ENCODE assay signal across 22 cellular contexts in the genomic region with DNA sequence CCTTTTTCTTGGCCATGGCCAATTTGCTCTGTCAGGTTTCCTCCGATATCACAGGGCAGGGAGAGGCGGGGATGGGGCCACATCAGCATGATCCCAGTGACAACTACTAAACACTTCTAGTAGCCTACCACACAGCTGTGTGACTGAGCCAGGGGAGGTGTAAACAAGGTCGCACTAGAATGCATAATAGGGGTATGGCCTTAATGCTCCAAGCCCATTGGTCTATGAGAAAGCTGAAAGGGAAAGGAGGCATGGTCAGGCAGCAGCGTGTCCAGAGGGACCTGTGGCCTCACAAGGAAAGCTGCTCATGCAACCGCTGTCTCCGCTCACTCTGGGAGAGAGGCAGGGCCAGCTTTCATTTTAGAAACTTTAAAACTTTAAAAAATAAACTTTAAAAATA. TPM values are rescaled to one million over a fixed set of nuclear protein-coding genes. Genes with fewer than 3 reads are reported as not detected.
DNase-seq lines count a peak whose midpoint lies in the region; ATAC-seq, FAIRE-seq and TF ChIP-seq lines count a peak whose summit lies in the region.
"Had no signal": no experiment of that assay in that cellular context is flagged by ENCODE, and none has a peak within 500 bp of the region (broad histone marks: within the 10 kb centered on the region; RNA-seq: fewer than 3 reads in every experiment).

No MANE protein-coding gene starts in this region.

- no peaks in the 10 kb centered on the region for H3K27me3 ChIP-seq in IMR-90 (ENCODE audit: control insufficient read depth, insufficient read depth, low read length)
- H3K27me3 ChIP-seq in K562 (ENCODE audit: control insufficient read depth in 2 of 2, insufficient read depth in 2 of 2, low read length in 2 of 2), result no peaks in the 10 kb centered on the region
- no peaks in the 10 kb centered on the region for H3K27me3 ChIP-seq in neuronal stem cell (ENCODE audit: control insufficient read depth in 3 of 3, insufficient read depth in 3 of 3, low read depth in 1 of 3, low read length in 3 of 3)
- H3K27me3 ChIP-seq in lower lobe of right lung (ENCODE audit: low read depth), result no peaks in the 10 kb centered on the region
- H3K27me3 ChIP-seq: BLaER1 had no signal

- no peaks in the 10 kb centered on the region for H3K79me2 ChIP-seq in K562 (ENCODE audit: control insufficient read depth, insufficient read depth, low read length)

- ATAC-seq in IMR-90 (ENCODE audit: low read depth), result no peak
- peak; percentile 54 for ATAC-seq in K562
- no peak for ATAC-seq in lower lobe of right lung
- no peak for ATAC-seq in HG02798 (IDR thresholded peaks at IDR 0.05; ENCODE audit: poor library complexity, unreplicated experiment)
- ATAC-seq: CD8-positive, alpha-beta T cell; HCT116 had no signal

- no peak for TF ChIP-seq EP300 in K562 (IDR thresholded peaks at IDR 0.05; ENCODE audit: low read length)

- H4K20me1 ChIP-seq in IMR-90 (ENCODE audit: insufficient read depth, low read length) (no peaks in the 10 kb centered on the region), K562 (replicated peaks; ENCODE audit: control insufficient read depth, insufficient read depth, low read length) (no peaks in the 10 kb centered on the region)
- H4K20me1 ChIP-seq: BLaER1 had no signal

- TF ChIP-seq RAD21 in IMR-90 (IDR thresholded peaks at IDR 0.05; ENCODE audit: low read length), result no peak
- TF ChIP-seq RAD21 in K562 (CRISPR knock-in tag; conservative IDR thresholded peaks at IDR 0.05 in 1 of 2, IDR thresholded peaks at IDR 0.05 in 1 of 2), result no peak

- H3K4me3 ChIP-seq in IMR-90 (ENCODE audit: insufficient read depth, low read depth, low read length), result no peak overlapping the region
- no peak overlapping the region for H3K4me3 ChIP-seq in K562
- H3K4me3 ChIP-seq in neuronal stem cell (ENCODE audit: low read length in 2 of 2), result no peak overlapping the region
- H3K4me3 ChIP-seq in lower lobe of right lung, result no peak overlapping the region
- H3K4me3 ChIP-seq: BLaER1 had no signal

- BruUV-seq in IMR-90 (replicated peaks; lab: Mats Ljungman, UMichigan) (no TSS peak), K562 (replicated peaks; lab: Mats Ljungman, UMichigan) (no TSS peak)

- FAIRE-seq in K562 (lab: Jason Lieb, UNC), result no peak
- FAIRE-seq: A204.1, G401.6, GM12892, H1 had no signal

- H3K4ac ChIP-seq in IMR-90 (ENCODE audit: low read depth, low read length), result no peak overlapping the region
- no peak overlapping the region for H3K4ac ChIP-seq in neuronal stem cell (ENCODE audit: low read length)

- H4K8ac ChIP-seq in IMR-90 (ENCODE audit: low read depth in 2 of 2, low read length in 2 of 2) (no peak overlapping the region), neuronal stem cell (ENCODE audit: low read depth, low read length) (no peak overlapping the region)

- no peak overlapping the region for H2BK120ac ChIP-seq in IMR-90 (ENCODE audit: low read depth, low read length)
- no peak overlapping the region for H2BK120ac ChIP-seq in neuronal stem cell (ENCODE audit: low read depth, low read length)

- CTCF ChIA-PET in IMR-90 (lab: Yijun Ruan, JAX), result interaction anchor here (1.4 to 1.7 kb wide), 2 partner anchors 9 to 19 kb away, joined by 3 to 5 read pairs; no protein-coding TSS in a partner anchor
- CTCF ChIA-PET in K562 (lab: Yijun Ruan, JAX; ENCODE audit: low intra/inter-chr PET ratio), result no interaction called here

- no peak overlapping the region for H3K23ac ChIP-seq in IMR-90 (ENCODE audit: low read depth, low read length)
- H3K23ac ChIP-seq in neuronal stem cell (ENCODE audit: low read depth, low read length, poor library complexity), result no peak overlapping the region

- H2BK5ac ChIP-seq in IMR-90 (ENCODE audit: low read depth, low read length, poor library complexity, severe bottlenecking), result no peak overlapping the region
- H2BK5ac ChIP-seq in neuronal stem cell (ENCODE audit: low read length), result no peak overlapping the region

- H3K56ac ChIP-seq in IMR-90 (ENCODE audit: extremely low read depth, insufficient read depth, low read length), result no peak overlapping the region

- H2AK5ac ChIP-seq in IMR-90 (ENCODE audit: low read depth, low read length) (no peak overlapping the region), neuronal stem cell (ENCODE audit: low read depth, low read length) (peak overlapping the region; percentile 28)

- H3K79me1 ChIP-seq in IMR-90 (ENCODE audit: low read depth in 1 of 2, low read length in 2 of 2), result no peaks in the 10 kb centered on the region
- H3K79me1 ChIP-seq in neuronal stem cell (ENCODE audit: low read depth, low read length), result no peaks in the 10 kb centered on the region

- H4K5ac ChIP-seq in IMR-90 (ENCODE audit: low read depth, low read length), result no peak overlapping the region

- no CpG with 5 or more reads among the region's 6 CpGs for WGBS in IMR-90 (ENCODE audit: extremely low coverage in 2 of 2, insufficient read length in 1 of 2), 2 experiments
- 73% methylated on average over 5 of the region's 6 CpGs for WGBS in K562 (ENCODE audit: insufficient coverage, low coverage, missing lambda C conversion rate)
- WGBS in neuronal stem cell (ENCODE audit: extremely low coverage in 2 of 2, insufficient read length in 2 of 2, insufficient replicate concordance in 1 of 2), 2 donors, result no CpG with 5 or more reads among the region's 6 CpGs

- no peaks in the 10 kb centered on the region for H3K9me3 ChIP-seq in IMR-90 (ENCODE audit: control insufficient read depth, insufficient read depth, low read length)
- no peaks in the 10 kb centered on the region for H3K9me3 ChIP-seq in K562 (replicated peaks; ENCODE audit: control insufficient read depth, insufficient read depth, low read depth, low read length)
- H3K9me3 ChIP-seq in neuronal stem cell (replicated peaks in 1 of 2; ENCODE audit: control insufficient read depth in 2 of 2, insufficient read depth in 1 of 2, low read depth in 1 of 2, low read length in 2 of 2), result no peaks in the 10 kb centered on the region
- H3K9me3 ChIP-seq in lower lobe of right lung, result no peaks in the 10 kb centered on the region
- H3K9me3 ChIP-seq: BLaER1, Caco-2 had no signal

- H3K9me1 ChIP-seq in IMR-90 (ENCODE audit: insufficient read depth, low read length) (no peaks in the 10 kb centered on the region), K562 (ENCODE audit: control insufficient read depth, insufficient read depth, low read length) (no peaks in the 10 kb centered on the region)

- TF ChIP-seq POLR2A in IMR-90 (IDR thresholded peaks at IDR 0.05; ENCODE audit: low read depth, low read length) (no peak), K562 (conservative IDR thresholded peaks at IDR 0.05) (no peak)

- no peak overlapping the region for H3K18ac ChIP-seq in IMR-90 (ENCODE audit: low read depth, low read length)
- no peak overlapping the region for H3K18ac ChIP-seq in neuronal stem cell (ENCODE audit: low read length)

- no peak overlapping the region for H3K4me2 ChIP-seq in IMR-90 (ENCODE audit: low read depth, low read length)
- H3K4me2 ChIP-seq in K562 (ENCODE audit: insufficient read depth, low read length), result no peak overlapping the region
- H3K4me2 ChIP-seq in neuronal stem cell (ENCODE audit: insufficient read depth, low read length, poor library complexity, severe bottlenecking), result no peak overlapping the region
- H3K4me2 ChIP-seq: BLaER1 had no signal

- H3K9ac ChIP-seq in IMR-90 (ENCODE audit: low read depth, low read length), result no peak overlapping the region
- H3K9ac ChIP-seq in K562 (ENCODE audit: insufficient read depth in 1 of 2, low read depth in 2 of 2, low read length in 2 of 2), result peak overlapping the region in 1 of 2 experiments; percentile 64; a peak in 1 of 4 replicates
- H3K9ac ChIP-seq in neuronal stem cell (ENCODE audit: low read depth, low read length, poor library complexity), result no peak overlapping the region
- H3K9ac ChIP-seq: BLaER1 had no signal

- H3K14ac ChIP-seq in IMR-90 (replicated peaks; ENCODE audit: low read depth, low read length), result no peak overlapping the region
- no peak overlapping the region for H3K14ac ChIP-seq in neuronal stem cell (ENCODE audit: low read length)

- H2BK15ac ChIP-seq in IMR-90 (ENCODE audit: low read depth, low read length), result no peak overlapping the region
- H2BK15ac ChIP-seq in neuronal stem cell (ENCODE audit: low read length), result no peak overlapping the region

- H3K36me3 ChIP-seq in IMR-90 (ENCODE audit: control insufficient read depth, insufficient read depth, low read length) (no peaks in the 10 kb centered on the region), K562 (ENCODE audit: control insufficient read depth, insufficient read depth, low read length) (peaks cover 7% of the 10 kb centered on the region; the same call in 1 of the 3 replicates), neuronal stem cell (replicated peaks in 1 of 2; ENCODE audit: control insufficient read depth in 2 of 2, insufficient read depth in 2 of 2, low read length in 2 of 2) (peaks cover 0 to 1% of the 10 kb centered on the region in 2 donors), lower lobe of right lung (peaks cover 3% of the 10 kb centered on the region)

- TF ChIP-seq CTCF in IMR-90 (conservative IDR thresholded peaks at IDR 0.05; ENCODE audit: low read depth, low read length), result no peak
- no peak for TF ChIP-seq CTCF in K562 (IDR thresholded peaks at IDR 0.05 in 2 of 3, conservative IDR thresholded peaks at IDR 0.05 in 1 of 3; ENCODE audit: insufficient read depth in 2 of 3, low read depth in 1 of 3, low read length in 3 of 3)
- TF ChIP-seq CTCF in lower lobe of right lung (IDR thresholded peaks at IDR 0.05), result no peak

- H4K91ac ChIP-seq in IMR-90 (ENCODE audit: insufficient read depth, low read depth, low read length), result no peak overlapping the region
- no peak overlapping the region for H4K91ac ChIP-seq in neuronal stem cell (ENCODE audit: low read depth, low read length, poor library complexity)

- in situ Hi-C loops in IMR-90 (cut with MboI; ENCODE audit: low sequenced_read_pairs), result no loop called here
- in situ Hi-C loops in K562 (cut with MboI), result no loop called here

- dilution Hi-C loops in IMR-90 (cut with HindIII; ENCODE audit: low sequenced_read_pairs, unreplicated experiment), result no loop called here

- intact Hi-C loops in IMR-90 (cut with micrococcal nuclease), result no loop called here
- intact Hi-C loops in K562 (cut with micrococcal nuclease), result no loop called here
- intact Hi-C loops in lower lobe of right lung (cut with DNase I), result no loop called here

- H3K27ac ChIP-seq in IMR-90 (ENCODE audit: insufficient read depth, low read length), result no peak overlapping the region
- no peak overlapping the region for H3K27ac ChIP-seq in K562 (ENCODE audit: extremely low read depth, low read depth, low read length)
- no peak overlapping the region for H3K27ac ChIP-seq in neuronal stem cell (replicated peaks; ENCODE audit: low read length)
- H3K27ac ChIP-seq in lower lobe of right lung, result no peak overlapping the region
- H3K27ac ChIP-seq: 22Rv1, BLaER1, C4-2B had no signal

- H3K4me1 ChIP-seq in IMR-90 (ENCODE audit: control insufficient read depth, insufficient read depth, low read length), result no peaks in the 10 kb centered on the region
- peaks cover 0 to 5% of the 10 kb centered on the region in 2 experiments; a peak in 1 of 5 replicates for H3K4me1 ChIP-seq in K562 (replicated peaks in 1 of 2; ENCODE audit: control insufficient read depth in 2 of 2, insufficient read depth in 2 of 2, low read length in 2 of 2)
- no peaks in the 10 kb centered on the region for H3K4me1 ChIP-seq in neuronal stem cell (ENCODE audit: control insufficient read depth in 2 of 2, insufficient read depth in 1 of 2, low read depth in 1 of 2, low read length in 2 of 2)
- H3K4me1 ChIP-seq in lower lobe of right lung, result no peaks in the 10 kb centered on the region
- H3K4me1 ChIP-seq: BLaER1, Caco-2 had no signal

- H2AFZ ChIP-seq in IMR-90 (replicated peaks; ENCODE audit: low read length, poor library complexity), result peak overlapping the region; percentile 51
- H2AFZ ChIP-seq in K562 (ENCODE audit: low read depth, low read length), result no peak overlapping the region
- H2AFZ ChIP-seq in neuronal stem cell (ENCODE audit: low read length), result no peak overlapping the region

- H2AK9ac ChIP-seq in IMR-90 (replicated peaks; ENCODE audit: low read depth, low read length, poor library complexity), result no peak overlapping the region

- no peak overlapping the region for H2BK20ac ChIP-seq in IMR-90 (ENCODE audit: low read depth, low read length)

- DNase-seq in NCI-H82 (lab: John Stamatoyannopoulos, UW) (peak; percentile 11), NCI-H82 treated with DMSO at 0.1 percent for 48 hours (lab: John Stamatoyannopoulos, UW; ENCODE audit: unreplicated experiment) (no peak), IMR-90 (no peak), K562 (ENCODE audit: extremely low read depth in 1 of 4, low spot score in 3 of 4) (no peak), neuronal stem cell (ENCODE audit: low spot score) (no peak), NCI-H774 (lab: John Stamatoyannopoulos, UW) (no peak), lower lobe of right lung (no peak)
- DNase-seq: Caco-2; CD4-positive, CD25-positive, alpha-beta regulatory T cell; CD8-positive, alpha-beta T cell; DMS153; DND-41; H7 had no signal

- H2BK12ac ChIP-seq in neuronal stem cell (ENCODE audit: low read length), result no peak overlapping the region

- POLR2A ChIA-PET in IMR-90 (lab: Charles Lee; ENCODE audit: unreplicated experiment) (no interaction called here), K562 (lab: Yijun Ruan, JAX) (interaction anchor here (1.5 to 1.8 kb wide), 3 partner anchors 9 to 27 kb away, joined by 4 to 10 read pairs (median 4); partner anchors contain the start of gene ACTR6)

RNA-seq across cellular contexts. Expression of gene ACTR6, which starts 27.5 kb away (rescaled TPM):
- 10.2 and 20.6 TPM in 2 replicates for total RNA-seq in IMR-90 (2012; rRNA removed)
- 9.7 and 14.5 TPM in 2 replicates for polyA plus RNA-seq in IMR-90 (2012; rRNA removed)
- polyA plus RNA-seq in IMR-90 (2012; cell fraction: cytosol; rRNA removed), result 0.64 and 0.84 TPM in 2 replicates
- 0.22 and 5.4 TPM in 2 replicates for polyA plus RNA-seq in IMR-90 (2012; cell fraction: nucleus; rRNA removed; ENCODE audit: low replicate concordance)
- total RNA-seq in K562 (2011; cell fraction: chromatin; rRNA removed; ENCODE audit: low replicate concordance), result 25.4 and 61.1 TPM in 2 replicates
- 26.3 and 29.0 TPM in 2 replicates for total RNA-seq in K562 (2011; cell fraction: nucleolus; rRNA removed)
- 24.4 and 24.9 TPM in 2 replicates for total RNA-seq in K562 (2011; cell fraction: nucleoplasm; rRNA removed)
- 25.7 and 26.1 TPM in 2 replicates for total RNA-seq in K562 (2014; rRNA removed)
- total RNA-seq in K562 (2014; rRNA removed; fragmentation: Illumina TruSeq; extraction: Trizol), result 88.6 and 117 TPM in 2 replicates
- 42.9 and 49.0 TPM in 2 replicates for total RNA-seq in K562 (2015; rRNA removed; fragmentation: Illumina TruSeq; extraction: Trizol)
- 67.4 and 74.5 TPM in 2 replicates for total RNA-seq in K562 (2021)
- polyA plus RNA-seq in K562 (2011; rRNA removed), result 87.2 and 102 TPM in 2 replicates
- polyA plus RNA-seq in K562 (2011; cell fraction: cytosol; rRNA removed), result 7.8 and 25.0 TPM in 2 replicates
- polyA plus RNA-seq in K562 (2011; cell fraction: nucleus; rRNA removed), result 13.6 and 23.1 TPM in 2 replicates
- polyA plus RNA-seq in K562 (2012), result 34.7 and 41.8 TPM in 2 replicates
- 58.4 and 70.9 TPM in 2 replicates for polyA plus RNA-seq in K562 (2014; fragmentation: Illumina TruSeq; extraction: Trizol)
- 100 to 1,000 TPM in 1 of 2 experiments, 10 to 100 TPM in 1; 99.8 to 109 TPM for polyA plus RNA-seq in K562 (2014; fragmentation: Nextera tagmentation; extraction: Ambion mirVana)
- 42.9 and 44.9 TPM in 2 replicates for polyA plus RNA-seq in K562 (2014; rRNA removed)
- polyA minus RNA-seq in K562 (2011; rRNA and poly(A)+ RNA removed), result 32.8 and 37.7 TPM in 2 replicates
- polyA minus RNA-seq in K562 (2011; cell fraction: cytosol; rRNA and poly(A)+ RNA removed), result 11.6 and 13.6 TPM in 2 replicates
- 12.9 and 33.0 TPM in 2 replicates for polyA minus RNA-seq in K562 (2011; cell fraction: nucleus; rRNA and poly(A)+ RNA removed)
- polyA plus RNA-seq in neuronal stem cell (2013, experiment 1 of 2), result 26.4 TPM
- polyA plus RNA-seq in neuronal stem cell (2013, experiment 2 of 2), result 28.1 TPM
- 23.8 TPM for total RNA-seq in lower lobe of right lung

RNA-seq across cellular contexts. Expression of gene BLTP3B, which starts 30.4 kb away (rescaled TPM):
- total RNA-seq in IMR-90 (2012; rRNA removed) (38.7 and 44.7 TPM in 2 replicates), K562 (2014; rRNA removed) (14.8 and 15.5 TPM in 2 replicates), K562 (2014; rRNA removed; fragmentation: Illumina TruSeq; extraction: Trizol) (25.5 and 25.6 TPM in 2 replicates), K562 (2015; rRNA removed; fragmentation: Illumina TruSeq; extraction: Trizol) (24.7 and 27.4 TPM in 2 replicates), K562 (2021) (17.9 and 19.7 TPM in 2 replicates), lower lobe of right lung (24.2 TPM)
- polyA plus RNA-seq in IMR-90 (2012; rRNA removed) (8.9 and 10.6 TPM in 2 replicates), K562 (2011; rRNA removed) (15.0 and 20.1 TPM in 2 replicates), K562 (2014; fragmentation: Illumina TruSeq; extraction: Trizol) (15.6 and 20.5 TPM in 2 replicates), K562 (2014; fragmentation: Nextera tagmentation; extraction: Ambion mirVana) (1 to 10 TPM; 3.9 to 5.0 TPM), K562 (2014; rRNA removed) (10.8 TPM in 2 replicates)
- polyA plus RNA-seq in IMR-90 (2012; cell fraction: cytosol; rRNA removed), result 1.4 and 1.6 TPM in 2 replicates
- polyA plus RNA-seq in IMR-90 (2012; cell fraction: nucleus; rRNA removed; ENCODE audit: low replicate concordance), result 0.51 and 4.5 TPM in 2 replicates
- total RNA-seq in K562 (2011; cell fraction: chromatin; rRNA removed; ENCODE audit: low replicate concordance), result 13.0 and 38.9 TPM in 2 replicates
- 6.5 and 7.5 TPM in 2 replicates for total RNA-seq in K562 (2011; cell fraction: nucleolus; rRNA removed)
- 14.2 and 20.6 TPM in 2 replicates for total RNA-seq in K562 (2011; cell fraction: nucleoplasm; rRNA removed)
- polyA plus RNA-seq in K562 (2011; cell fraction: cytosol; rRNA removed), result 5.0 and 7.5 TPM in 2 replicates
- polyA plus RNA-seq in K562 (2011; cell fraction: nucleus; rRNA removed), result 4.5 and 5.7 TPM in 2 replicates
- polyA plus RNA-seq in K562 (2012), result 7.4 and 10.4 TPM in 2 replicates
- polyA minus RNA-seq in K562 (2011; rRNA and poly(A)+ RNA removed), result 79.4 and 83.2 TPM in 2 replicates
- polyA minus RNA-seq in K562 (2011; cell fraction: cytosol; rRNA and poly(A)+ RNA removed), result 14.6 and 18.5 TPM in 2 replicates
- 8.2 and 15.9 TPM in 2 replicates for polyA minus RNA-seq in K562 (2011; cell fraction: nucleus; rRNA and poly(A)+ RNA removed)
- 6.3 TPM for polyA plus RNA-seq in neuronal stem cell (2013, experiment 1 of 2)
- 6.8 TPM for polyA plus RNA-seq in neuronal stem cell (2013, experiment 2 of 2)
